31 cellular contexts compared by ENCODE assay signal in the genomic region with DNA sequence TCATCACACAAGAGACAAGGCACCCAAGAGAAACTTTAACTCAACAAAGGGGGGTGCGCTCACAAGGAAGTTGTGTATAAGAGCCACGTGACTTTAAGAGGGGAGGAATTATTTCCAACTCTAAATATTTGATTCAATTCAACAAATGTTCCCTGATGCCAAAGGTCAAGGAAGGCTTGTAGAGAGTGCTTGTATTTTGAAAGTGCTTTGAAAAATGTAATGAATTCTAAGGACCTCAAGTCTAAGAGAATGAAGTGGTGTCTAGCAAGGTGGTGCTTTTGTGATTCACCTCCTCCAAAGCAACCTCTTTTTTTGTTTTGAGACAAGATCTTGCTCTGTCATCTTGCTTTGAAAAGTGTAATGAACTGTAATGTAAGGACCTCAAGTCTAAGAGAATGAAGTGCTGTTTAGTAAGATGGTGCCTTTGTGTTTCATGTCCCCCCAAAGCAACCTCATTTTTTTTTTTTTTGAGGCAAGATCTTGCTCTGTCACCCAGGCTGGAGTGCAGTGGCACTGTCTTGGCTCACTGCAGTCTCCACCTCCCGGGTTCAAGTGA. TPM values are rescaled to one million over a fixed set of nuclear protein-coding genes. Genes with fewer than 3 reads are reported as not detected.
"Had no signal": no experiment of that assay in that cellular context is flagged by ENCODE, and none has a peak within 500 bp of the region (broad histone marks: within the 10 kb centered on the region; RNA-seq: fewer than 3 reads in every experiment).

No MANE protein-coding gene starts in this region.

- H3K27me3 Mint-ChIP-seq: activated naive CD8-positive, alpha-beta T cell; dendritic cell treated with granulocyte-macrophage colony-stimulating factor and Interleukin-4, amounts not matched to agents 40 ng/mL and 50 ng/mL, for 4 days had no signal

- H3K4me1 ChIP-seq: ascending aorta, esophagus muscularis mucosa, foreskin keratinocyte, gastrocnemius medialis had no signal

- H3K27ac Mint-ChIP-seq: activated CD8-positive, alpha-beta T cell treated with anti-CD3 and anti-CD28 coated beads for 36 hours; activated naive CD8-positive, alpha-beta T cell; activated T-helper 17 cell treated with anti-CD3 and anti-CD28 coated beads, Interleukin-2, amount 50 U/mL, for 72 hours; dendritic cell treated with granulocyte-macrophage colony-stimulating factor and Interleukin-4, amounts not matched to agents 40 ng/mL and 50 ng/mL, for 4 days; endodermal cell; T-helper 17 cell; T-helper 2 cell treated with Interferon-gamma antibody and Interleukin-4, amounts not matched to agents 5 μg/mL and 100 μg/mL, for 36 hours had no signal

- H3K9me3 ChIP-seq: ascending aorta, esophagus muscularis mucosa, gastrocnemius medialis had no signal

- H3K9me3 Mint-ChIP-seq: activated CD8-positive, alpha-beta T cell treated with anti-CD3 and anti-CD28 coated beads for 36 hours; activated T-cell treated with anti-CD3 and anti-CD28 coated beads, Interleukin-2, amount 50 U/mL, for 4 hours; activated T-helper 17 cell treated with anti-CD3 and anti-CD28 coated beads, Interleukin-2, amount 50 U/mL, for 72 hours; central memory CD8-positive, alpha-beta T cell; dendritic cell treated with granulocyte-macrophage colony-stimulating factor and Interleukin-4, amounts not matched to agents 40 ng/mL and 50 ng/mL, for 4 days; endodermal cell; T-helper 2 cell treated with Interferon-gamma antibody and Interleukin-4, amounts not matched to agents 5 μg/mL and 100 μg/mL, for 36 hours had no signal

- H3K36me3 Mint-ChIP-seq: activated naive CD8-positive, alpha-beta T cell had no signal

- H3K4me3 ChIP-seq: ascending aorta, coronary artery, dorsolateral prefrontal cortex, esophagus muscularis mucosa, gastrocnemius medialis had no signal

- FAIRE-seq: bronchial epithelial cell had no signal

- H3K27me3 ChIP-seq: ascending aorta, brain microvascular endothelial cell, dorsolateral prefrontal cortex, esophagus muscularis mucosa, foreskin keratinocyte, gastrocnemius medialis had no signal

- ATAC-seq: activated CD8-positive, alpha-beta T cell treated with anti-CD3 and anti-CD28 coated beads for 36 hours; activated T-cell treated with anti-CD3 and anti-CD28 coated beads, Interleukin-2, amount 50 U/mL, for 4 hours; activated T-helper 17 cell treated with anti-CD3 and anti-CD28 coated beads, Interleukin-2, amount 50 U/mL, for 72 hours; foreskin keratinocyte; gastrocnemius medialis; T-helper 17 cell had no signal

- H3K4me1 Mint-ChIP-seq: activated T-helper 17 cell treated with anti-CD3 and anti-CD28 coated beads, Interleukin-2, amount 50 U/mL, for 72 hours; central memory CD8-positive, alpha-beta T cell; endodermal cell had no signal

- DNase-seq: activated CD4-positive, alpha-beta T cell treated with anti-CD3 and anti-CD28 coated beads for 48 hours; activated CD4-positive, alpha-beta T cell treated with anti-CD3 and anti-CD28 coated beads, Interleukin-2, amount 50 U/mL, for 1 hour; activated CD4-positive, alpha-beta T cell treated with anti-CD3 and anti-CD28 coated beads, Interleukin-2, amount 50 U/mL, for 48 hours; activated CD4-positive, CD25-positive, alpha-beta regulatory T cell; activated CD4-positive, CD25-positive, alpha-beta regulatory T cell treated with anti-CD3 and anti-CD28 coated beads, Interleukin-2, amount 50 U/mL, for 72 hours; activated CD8-positive, alpha-beta memory T cell treated with anti-CD3 and anti-CD28 coated beads for 24 hours; activated CD8-positive, alpha-beta T cell treated with anti-CD3 and anti-CD28 coated beads for 36 hours; activated effector memory CD4-positive, alpha-beta T cell treated with Interleukin-2 at 50 U/mL for 16 hours; activated gamma-delta T cell treated with Interleukin-2 at 50 U/mL for 16 hours; activated naive CD4-positive, alpha-beta T cell treated with anti-CD3 and anti-CD28 coated beads, Interleukin-2, amount 50 U/mL, for 16 hours; activated naive CD4-positive, alpha-beta T cell treated with Interleukin-2 at 50 U/mL for 16 hours; activated T-cell treated with anti-CD3 and anti-CD28 coated beads, Interleukin-2, amount 50 U/mL, for 4 hours; brain microvascular endothelial cell; dorsolateral prefrontal cortex; effector memory CD4-positive, alpha-beta T cell; endodermal cell; foreskin keratinocyte; gastrocnemius medialis; glutamatergic neuron; T-helper 1 cell; T-helper 17 cell; T1000 had no signal

- H3K27ac ChIP-seq: ascending aorta, brain microvascular endothelial cell, coronary artery, dorsolateral prefrontal cortex, esophagus muscularis mucosa, foreskin keratinocyte, gastrocnemius medialis had no signal

- H3K4me3 Mint-ChIP-seq: activated CD8-positive, alpha-beta T cell treated with anti-CD3 and anti-CD28 coated beads for 36 hours; activated naive CD8-positive, alpha-beta T cell; activated T-cell treated with anti-CD3 and anti-CD28 coated beads, Interleukin-2, amount 50 U/mL, for 4 hours; activated T-helper 17 cell treated with anti-CD3 and anti-CD28 coated beads, Interleukin-2, amount 50 U/mL, for 72 hours; central memory CD8-positive, alpha-beta T cell; dendritic cell treated with granulocyte-macrophage colony-stimulating factor and Interleukin-4, amounts not matched to agents 40 ng/mL and 50 ng/mL, for 4 days; endodermal cell; T-helper 17 cell; T-helper 2 cell treated with Interferon-gamma antibody and Interleukin-4, amounts not matched to agents 5 μg/mL and 100 μg/mL, for 36 hours had no signal

- H3K36me3 ChIP-seq: ascending aorta, brain microvascular endothelial cell, esophagus muscularis mucosa, gastrocnemius medialis had no signal

RNA-seq across cellular contexts. Expression of gene AK7, which starts 13.8 kb away (rescaled TPM):
- total RNA-seq: ascending aorta, T-helper 17 cell had no signal
